11 cellular contexts compared by ENCODE assay signal in the genomic region with DNA sequence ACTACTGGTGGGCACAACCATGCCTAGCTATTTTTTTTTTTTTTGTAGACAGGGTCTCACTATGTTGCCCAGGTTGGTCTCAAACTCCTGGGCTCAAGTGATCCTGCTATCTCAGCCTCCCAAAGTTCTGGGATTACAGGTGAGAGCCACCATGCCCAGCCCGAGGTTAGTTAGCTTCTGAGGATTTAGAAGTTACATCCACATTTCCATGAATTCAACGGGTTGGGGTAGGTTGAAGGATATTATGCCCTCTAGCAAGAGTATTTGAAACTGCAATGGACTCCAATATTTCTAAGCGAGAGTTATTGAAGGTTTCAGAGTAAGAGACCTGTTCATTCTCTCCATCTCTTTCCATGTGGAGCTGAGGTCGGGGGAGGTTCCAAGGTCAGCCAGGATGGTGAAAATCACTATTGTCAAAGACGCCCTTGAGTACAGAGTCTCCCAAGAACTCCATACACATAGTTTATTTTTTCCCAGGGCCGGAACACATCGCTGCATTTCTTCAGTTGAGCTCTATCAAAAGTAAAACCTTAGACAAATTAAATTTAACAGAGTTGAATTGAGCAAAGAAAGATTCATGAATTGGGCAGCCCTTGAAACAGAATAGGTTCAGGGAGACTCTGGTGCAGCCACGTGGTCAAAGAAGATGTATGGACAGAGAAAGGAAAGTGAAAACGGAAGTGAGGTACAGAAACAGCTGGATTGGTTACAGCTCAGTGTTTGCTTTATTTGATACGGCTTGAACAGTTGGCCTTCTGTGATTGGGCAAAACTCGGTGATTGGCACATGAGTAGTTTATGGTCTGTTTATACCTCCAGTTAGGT. TPM values are rescaled to one million over a fixed set of nuclear protein-coding genes. Genes with fewer than 3 reads are reported as not detected.
A peak's percentile ranks its signal among the peaks of the same experiment; 100 is the strongest.
DNase-seq lines count a peak whose midpoint lies in the region; ATAC-seq and TF ChIP-seq lines count a peak whose summit lies in the region.
"Had no signal": no experiment of that assay in that cellular context is flagged by ENCODE, and none has a peak within 500 bp of the region (broad histone marks: within the 10 kb centered on the region; RNA-seq: fewer than 3 reads in every experiment).

No MANE protein-coding gene starts in this region.

- intact Hi-C loops in activated T-helper 1 cell treated with anti-CD3 and anti-CD28 coated beads, Interleukin-12 subunit alpha, Interleukin-12 subunit beta, Interleukin-2, Interleukin-4 antibody, amounts not matched to agents 30 ng/mL and 10 ng/mL and 1 ng/mL, durations not matched to agents 14 hours and 24 hours and 36 hours (cut with micrococcal nuclease): no loop called here

- ATAC-seq in GM18870 (IDR thresholded peaks at IDR 0.05; ENCODE audit: unreplicated experiment): no peak
- ATAC-seq: left ventricle myocardium superior had no signal

- peak; percentile 13 for DNase-seq in NCI-H82 (lab: John Stamatoyannopoulos, UW)
- no peak for DNase-seq in NCI-H82 treated with DMSO at 0.1 percent for 48 hours (lab: John Stamatoyannopoulos, UW; ENCODE audit: unreplicated experiment)
- DNase-seq in NAMALWA (ENCODE audit: low spot score): peak; percentile 89
- DNase-seq in activated T-helper 1 cell treated with anti-CD3 and anti-CD28 coated beads, Interleukin-12 subunit alpha, Interleukin-12 subunit beta, Interleukin-2, Interleukin-4 antibody, amounts not matched to agents 30 ng/mL and 10 ng/mL and 1 ng/mL, durations not matched to agents 14 hours and 24 hours and 36 hours (ENCODE audit: low spot score): no peak
- DNase-seq in retinal pigment epithelial cell (ENCODE audit: low read depth): no peak
- no peak for DNase-seq in Kasumi-1 (lab: John Stamatoyannopoulos, UW)
- no peak for DNase-seq in GF-D8 (lab: John Stamatoyannopoulos, UW)
- DNase-seq: left ventricle myocardium superior, NCI-H345 had no signal

- H3K4me1 Mint-ChIP-seq in activated T-helper 1 cell treated with anti-CD3 and anti-CD28 coated beads, Interleukin-12 subunit alpha, Interleukin-12 subunit beta, Interleukin-2, Interleukin-4 antibody, amounts not matched to agents 30 ng/mL and 10 ng/mL and 1 ng/mL, durations not matched to agents 14 hours and 24 hours and 36 hours (ENCODE audit: low read depth): peaks cover 10% of the 10 kb centered on the region

- no peak overlapping the region for H3K4me3 ChIP-seq in retinal pigment epithelial cell (ENCODE audit: low read length)

- peaks cover 36% of the 10 kb centered on the region for H3K9me3 Mint-ChIP-seq in activated T-helper 1 cell treated with anti-CD3 and anti-CD28 coated beads, Interleukin-12 subunit alpha, Interleukin-12 subunit beta, Interleukin-2, Interleukin-4 antibody, amounts not matched to agents 30 ng/mL and 10 ng/mL and 1 ng/mL, durations not matched to agents 14 hours and 24 hours and 36 hours

- no peaks in the 10 kb centered on the region for H3K27me3 Mint-ChIP-seq in activated T-helper 1 cell treated with anti-CD3 and anti-CD28 coated beads, Interleukin-12 subunit alpha, Interleukin-12 subunit beta, Interleukin-2, Interleukin-4 antibody, amounts not matched to agents 30 ng/mL and 10 ng/mL and 1 ng/mL, durations not matched to agents 14 hours and 24 hours and 36 hours (ENCODE audit: insufficient read depth)

- H3K27ac Mint-ChIP-seq in activated T-helper 1 cell treated with anti-CD3 and anti-CD28 coated beads, Interleukin-12 subunit alpha, Interleukin-12 subunit beta, Interleukin-2, Interleukin-4 antibody, amounts not matched to agents 30 ng/mL and 10 ng/mL and 1 ng/mL, durations not matched to agents 14 hours and 24 hours and 36 hours: no peak overlapping the region
- H3K27ac Mint-ChIP-seq: activated naive CD8-positive, alpha-beta T cell had no signal

- peak overlapping the region; percentile 16 for H3K4me3 Mint-ChIP-seq in activated T-helper 1 cell treated with anti-CD3 and anti-CD28 coated beads, Interleukin-12 subunit alpha, Interleukin-12 subunit beta, Interleukin-2, Interleukin-4 antibody, amounts not matched to agents 30 ng/mL and 10 ng/mL and 1 ng/mL, durations not matched to agents 14 hours and 24 hours and 36 hours
- H3K4me3 Mint-ChIP-seq: activated naive CD8-positive, alpha-beta T cell had no signal

- peaks cover 6% of the 10 kb centered on the region for H3K36me3 Mint-ChIP-seq in activated T-helper 1 cell treated with anti-CD3 and anti-CD28 coated beads, Interleukin-12 subunit alpha, Interleukin-12 subunit beta, Interleukin-2, Interleukin-4 antibody, amounts not matched to agents 30 ng/mL and 10 ng/mL and 1 ng/mL, durations not matched to agents 14 hours and 24 hours and 36 hours (ENCODE audit: low read depth)

- TF ChIP-seq CTCF in retinal pigment epithelial cell (conservative IDR thresholded peaks at IDR 0.05; ENCODE audit: low read depth, low read length): peak; percentile 25

RNA-seq across cellular contexts. Expression of a gene that starts 19.0 kb away (rescaled TPM):
- 46.7 and 49.6 TPM in 2 replicates for total RNA-seq in activated T-helper 1 cell treated with anti-CD3 and anti-CD28 coated beads, Interleukin-12 subunit alpha, Interleukin-12 subunit beta, Interleukin-2, Interleukin-4 antibody, amounts not matched to agents 30 ng/mL and 10 ng/mL and 1 ng/mL, durations not matched to agents 14 hours and 24 hours and 36 hours

RNA-seq across cellular contexts. Expression of a gene that starts 27.3 kb away (rescaled TPM):
- 17.3 and 19.6 TPM in 2 replicates for total RNA-seq in activated T-helper 1 cell treated with anti-CD3 and anti-CD28 coated beads, Interleukin-12 subunit alpha, Interleukin-12 subunit beta, Interleukin-2, Interleukin-4 antibody, amounts not matched to agents 30 ng/mL and 10 ng/mL and 1 ng/mL, durations not matched to agents 14 hours and 24 hours and 36 hours

Comparison
In these comparisons a context has a peak if more than half of its experiments do, and no peak if none do; other contexts are left out.
1. DNase-seq: peak in NCI-H82 (single experiment) and NAMALWA (single experiment); none in NCI-H82 treated with DMSO at 0.1 percent for 48 hours (single experiment), activated T-helper 1 cell treated with anti-CD3 and anti-CD28 coated beads, Interleukin-12 subunit alpha, Interleukin-12 subunit beta, Interleukin-2, Interleukin-4 antibody, amounts not matched to agents 30 ng/mL and 10 ng/mL and 1 ng/mL, durations not matched to agents 14 hours and 24 hours and 36 hours (single experiment), retinal pigment epithelial cell (single experiment), Kasumi-1 (0 of 2) and GF-D8 (single experiment).